8 cellular contexts compared by ENCODE assay signal in genomic region chr5:141914154-141914743, GRCh38. TPM values are rescaled to one million over a fixed set of nuclear protein-coding genes. Genes with fewer than 3 reads are reported as not detected.
DNase-seq lines count a peak whose midpoint lies in the region; ATAC-seq and TF ChIP-seq lines count a peak whose summit lies in the region.

No MANE protein-coding gene starts in this region.

- H3K27ac ChIP-seq in lung (ENCODE audit: low read depth in 1 of 2, low read length in 1 of 2) (no peak overlapping the region), WERI-Rb-1 (no peak overlapping the region)

- H3K4me3 ChIP-seq in lung (no peak overlapping the region), WERI-Rb-1 (ENCODE audit: low read depth, low read length) (no peak overlapping the region)

- 11 to 13% methylated on average over 31 to 42 of the region's 42 CpGs for WGBS in lung, 2 donors

- H3K4me1 ChIP-seq in lung (ENCODE audit: control insufficient read depth in 2 of 2, insufficient read depth in 2 of 2, low read length in 2 of 2), result peaks cover 0 to 5% of the 10 kb centered on the region in 2 donors

- peak; percentile 51 to 61 for ATAC-seq in activated CD4-positive, CD25-positive, alpha-beta regulatory T cell treated with anti-CD3 and anti-CD28 coated beads, Interleukin-2, amount 50 U/mL, for 24 hours
- ATAC-seq in HG02852 (IDR thresholded peaks at IDR 0.05; ENCODE audit: unreplicated experiment) (peak; percentile 58), lung (ENCODE audit: insufficient read depth, low FRiP score) (peak; percentile 43)
- ATAC-seq in stimulated activated naive CD8-positive, alpha-beta T cell treated with anti-CD3 and anti-CD28 coated beads, Interleukin-15, Interleukin-2, amounts not matched to agents 100 U/mL and 50 U/mL, for 24 hours, result peak; percentile 70

- no peaks in the 10 kb centered on the region for H3K36me3 ChIP-seq in lung (ENCODE audit: control insufficient read depth in 2 of 2, insufficient read depth in 2 of 2, low read length in 2 of 2)
- no peaks in the 10 kb centered on the region for H3K36me3 ChIP-seq in WERI-Rb-1

- no peak for DNase-seq in activated CD4-positive, CD25-positive, alpha-beta regulatory T cell (lab: John Stamatoyannopoulos, UW)
- peak; percentile 89 for DNase-seq in SKM-1 (lab: John Stamatoyannopoulos, UW; ENCODE audit: unreplicated experiment)
- DNase-seq in effector CD8-positive, alpha-beta T cell (lab: John Stamatoyannopoulos, UW), result peak; percentile 7
- DNase-seq in lung (ENCODE audit: low spot score), result peak; percentile 46
- peak; percentile 50 for DNase-seq in stimulated activated naive CD8-positive, alpha-beta T cell treated with anti-CD3 and anti-CD28 coated beads, Interleukin-15, Interleukin-2, amounts not matched to agents 100 U/mL and 50 U/mL, for 24 hours
- no peak for DNase-seq in WERI-Rb-1

- peaks cover 0 to 2% of the 10 kb centered on the region in 2 donors for H3K9me3 ChIP-seq in lung (ENCODE audit: control insufficient read depth in 2 of 2, insufficient read depth in 1 of 2, low read length in 1 of 2)
- no peaks in the 10 kb centered on the region for H3K9me3 ChIP-seq in WERI-Rb-1 (ENCODE audit: severe bottlenecking)

- TF ChIP-seq CTCF in lung (IDR thresholded peaks at IDR 0.05; ENCODE audit: control extremely low read depth, extremely low read depth) (peak; percentile 7), WERI-Rb-1 (IDR thresholded peaks at IDR 0.05; ENCODE audit: low read depth, low read length) (no peak)

- H3K27me3 ChIP-seq in lung (ENCODE audit: control insufficient read depth, insufficient read depth) (no peaks in the 10 kb centered on the region), WERI-Rb-1 (ENCODE audit: insufficient read depth, low read depth, severe bottlenecking) (no peaks in the 10 kb centered on the region)

RNA-seq across cellular contexts. Expression of gene DELE1, which starts 9.4 kb away (rescaled TPM):
- 100 to 1,000 TPM in 1 of 2 donors, 10 to 100 TPM in 1; 89.1 to 141 TPM for total RNA-seq in lung
- 10 to 100 TPM; 46.3 to 49.3 TPM for polyA plus RNA-seq in lung

RNA-seq across cellular contexts. Expression of gene PCDH1, which starts 36.0 kb away (rescaled TPM):
- total RNA-seq in lung, result 10 to 100 TPM; 43.6 to 70.2 TPM
- polyA plus RNA-seq in lung, result 10 to 100 TPM; 18.2 to 45.1 TPM

RNA-seq across cellular contexts. Expression of gene PCDH12, which starts 43.8 kb away (rescaled TPM):
- 10 to 100 TPM; 17.0 to 34.2 TPM for total RNA-seq in lung
- 1 to 10 TPM; 3.9 to 5.6 TPM for polyA plus RNA-seq in lung

RNA-seq across cellular contexts. Expression of gene RNF14, which starts 54.7 kb away (rescaled TPM):
- 10 to 100 TPM; 53.3 to 66.0 TPM for total RNA-seq in lung
- 10 to 100 TPM; 16.8 to 36.9 TPM for polyA plus RNA-seq in lung

Comparison
In these comparisons a context has a peak if more than half of its experiments do, and no peak if none do; other contexts are left out.
1. DNase-seq: peak in SKM-1 (single experiment), effector CD8-positive, alpha-beta T cell (single experiment), lung (single experiment) and stimulated activated naive CD8-positive, alpha-beta T cell treated with anti-CD3 and anti-CD28 coated beads, Interleukin-15, Interleukin-2, amounts not matched to agents 100 U/mL and 50 U/mL, for 24 hours (single experiment); none in activated CD4-positive, CD25-positive, alpha-beta regulatory T cell (0 of 4) and WERI-Rb-1 (single experiment).
2. Peak in every context shown above with its lines, with median percentiles within 50 percentile points of each other: ATAC-seq.